In genomic region chr15:31202953-31203352, GRCh38 we compare ENCODE assay signal across 22 cellular contexts.
DNase-seq lines count a peak whose midpoint lies in the region; ATAC-seq and TF ChIP-seq lines count a peak whose summit lies in the region.
"Had no signal": no experiment of that assay in that cellular context is flagged by ENCODE, and none has a peak within 500 bp of the region (broad histone marks: within the 10 kb centered on the region; RNA-seq: fewer than 3 reads in every experiment).

No MANE protein-coding gene starts in this region.

- H3K36me3 ChIP-seq in mucosa of descending colon (ENCODE audit: low read depth): no peaks in the 10 kb centered on the region
- H3K36me3 ChIP-seq: esophagus muscularis mucosa had no signal

- H3K4me3 ChIP-seq in mucosa of descending colon: no peak overlapping the region
- H3K4me3 ChIP-seq: esophagus muscularis mucosa, K562, psoas muscle, skin epidermis had no signal

- ATAC-seq in GM18868 (IDR thresholded peaks at IDR 0.05; ENCODE audit: unreplicated experiment): peak; percentile 62
- peak; percentile 40 for ATAC-seq in mucosa of descending colon
- ATAC-seq in GM19328 (IDR thresholded peaks at IDR 0.05; ENCODE audit: unreplicated experiment): no peak
- ATAC-seq in GM21390 (IDR thresholded peaks at IDR 0.05; ENCODE audit: unreplicated experiment): no peak
- ATAC-seq: HCT116, K562, left cardiac atrium, psoas muscle had no signal

- no peak overlapping the region for H3K27ac Mint-ChIP-seq in activated CD4-positive, alpha-beta memory T cell treated with anti-CD3 and anti-CD28 coated beads for 36 hours
- no peak overlapping the region for H3K27ac Mint-ChIP-seq in activated CD4-positive, alpha-beta memory T cell treated with anti-CD3 and anti-CD28 coated beads, Interleukin-2, amount 10 ng/mL, durations not matched to agents 7 days and 5 days
- H3K27ac Mint-ChIP-seq: mesothelial cell of epicardium had no signal

- H3K36me3 Mint-ChIP-seq in activated CD4-positive, alpha-beta memory T cell treated with anti-CD3 and anti-CD28 coated beads for 36 hours: no peaks in the 10 kb centered on the region
- H3K36me3 Mint-ChIP-seq in activated CD4-positive, alpha-beta memory T cell treated with anti-CD3 and anti-CD28 coated beads, Interleukin-2, amount 10 ng/mL, durations not matched to agents 7 days and 5 days (ENCODE audit: low read depth): no peaks in the 10 kb centered on the region
- H3K36me3 Mint-ChIP-seq: mesothelial cell of epicardium had no signal

- DNase-seq in activated CD4-positive, alpha-beta memory T cell treated with anti-CD3 and anti-CD28 coated beads for 36 hours: peak; percentile 35
- DNase-seq in activated CD4-positive, alpha-beta memory T cell treated with anti-CD3 and anti-CD28 coated beads, Interleukin-2, amount 10 ng/mL, durations not matched to agents 7 days and 5 days: no peak
- peak; percentile 51 for DNase-seq in SW480 (ENCODE audit: low spot score)
- DNase-seq in mucosa of descending colon: no peak
- DNase-seq in DMS153 (lab: John Stamatoyannopoulos, UW): no peak
- DNase-seq: effector memory CD4-positive, alpha-beta T cell; left cardiac atrium; NCI-H1092 treated with DMSO at 0.1 percent for 48 hours; NCI-H2081; NCI-H524; psoas muscle; SHP77; stimulated activated CD4-positive, alpha-beta T cell treated with anti-CD3 and anti-CD28 coated beads, Interleukin-4, amount 100 ng/mL, for 4 hours had no signal

- no peaks in the 10 kb centered on the region for H3K9me3 Mint-ChIP-seq in activated CD4-positive, alpha-beta memory T cell treated with anti-CD3 and anti-CD28 coated beads for 36 hours
- H3K9me3 Mint-ChIP-seq in activated CD4-positive, alpha-beta memory T cell treated with anti-CD3 and anti-CD28 coated beads, Interleukin-2, amount 10 ng/mL, durations not matched to agents 7 days and 5 days: no peaks in the 10 kb centered on the region
- H3K9me3 Mint-ChIP-seq: mesothelial cell of epicardium, neural crest cell had no signal

- H3K9me3 ChIP-seq in mucosa of descending colon: no peaks in the 10 kb centered on the region
- H3K9me3 ChIP-seq: esophagus muscularis mucosa, psoas muscle had no signal

- peaks cover 31% of the 10 kb centered on the region for H3K4me1 Mint-ChIP-seq in activated CD4-positive, alpha-beta memory T cell treated with anti-CD3 and anti-CD28 coated beads for 36 hours (ENCODE audit: low read depth)
- H3K4me1 Mint-ChIP-seq in activated CD4-positive, alpha-beta memory T cell treated with anti-CD3 and anti-CD28 coated beads, Interleukin-2, amount 10 ng/mL, durations not matched to agents 7 days and 5 days: peaks cover 37% of the 10 kb centered on the region
- H3K4me1 Mint-ChIP-seq: mesothelial cell of epicardium had no signal

- no peak for TF ChIP-seq CTCF in mucosa of descending colon (IDR thresholded peaks at IDR 0.05)

- intact Hi-C loops in activated CD4-positive, alpha-beta memory T cell treated with anti-CD3 and anti-CD28 coated beads for 36 hours (cut with micrococcal nuclease): loop anchor here (5.0 kb wide), 1 partner anchor 234 kb away; no protein-coding TSS in a partner anchor
- intact Hi-C loops in mucosa of descending colon (cut with DNase I, micrococcal nuclease): loop anchor here in 1 of 2 donors (10.0 kb wide), 1 partner anchor 282 kb away; no protein-coding TSS in a partner anchor

- no peak overlapping the region for H3K4me3 Mint-ChIP-seq in activated CD4-positive, alpha-beta memory T cell treated with anti-CD3 and anti-CD28 coated beads for 36 hours
- no peak overlapping the region for H3K4me3 Mint-ChIP-seq in activated CD4-positive, alpha-beta memory T cell treated with anti-CD3 and anti-CD28 coated beads, Interleukin-2, amount 10 ng/mL, durations not matched to agents 7 days and 5 days
- H3K4me3 Mint-ChIP-seq: mesothelial cell of epicardium, neural crest cell had no signal

- POLR2A ChIA-PET in activated CD4-positive, alpha-beta memory T cell treated with anti-CD3 and anti-CD28 coated beads for 36 hours (lab: Charles Lee): no interaction called here
- POLR2A ChIA-PET in activated CD4-positive, alpha-beta memory T cell treated with anti-CD3 and anti-CD28 coated beads, Interleukin-2, amount 10 ng/mL, durations not matched to agents 7 days and 5 days (lab: Charles Lee): interaction anchor here (1.0 to 1.4 kb wide), 3 partner anchors 12 to 123 kb away, joined by 3 to 7 read pairs (median 3); partner anchors contain the start of gene KLF13

- H3K4me1 ChIP-seq in mucosa of descending colon (ENCODE audit: low read depth): no peaks in the 10 kb centered on the region
- H3K4me1 ChIP-seq: psoas muscle had no signal

- CTCF ChIA-PET in activated CD4-positive, alpha-beta memory T cell treated with anti-CD3 and anti-CD28 coated beads for 36 hours (lab: Charles Lee): interaction anchor here (0.9 kb wide), 1 partner anchor 285 kb away, joined by 3 read pairs; no protein-coding TSS in a partner anchor
- CTCF ChIA-PET in activated CD4-positive, alpha-beta memory T cell treated with anti-CD3 and anti-CD28 coated beads, Interleukin-2, amount 10 ng/mL, durations not matched to agents 7 days and 5 days (lab: Charles Lee): interaction anchor here (1.1 to 1.2 kb wide), 2 partner anchors 286 to 288 kb away, joined by 3 to 4 read pairs; no protein-coding TSS in a partner anchor

- H3K27me3 Mint-ChIP-seq in activated CD4-positive, alpha-beta memory T cell treated with anti-CD3 and anti-CD28 coated beads for 36 hours: no peaks in the 10 kb centered on the region
- H3K27me3 Mint-ChIP-seq in activated CD4-positive, alpha-beta memory T cell treated with anti-CD3 and anti-CD28 coated beads, Interleukin-2, amount 10 ng/mL, durations not matched to agents 7 days and 5 days: peaks cover 19% of the 10 kb centered on the region

Comparison
In these comparisons a context has a peak if more than half of its experiments do, and no peak if none do; other contexts are left out.
1. DNase-seq: peak in activated CD4-positive, alpha-beta memory T cell treated with anti-CD3 and anti-CD28 coated beads for 36 hours (single experiment) and SW480 (single experiment); none in activated CD4-positive, alpha-beta memory T cell treated with anti-CD3 and anti-CD28 coated beads, Interleukin-2, amount 10 ng/mL, durations not matched to agents 7 days and 5 days (single experiment), mucosa of descending colon (0 of 3) and DMS153 (single experiment).
2. ATAC-seq: peak in GM18868 (single experiment) and mucosa of descending colon (single experiment); none in GM19328 (single experiment) and GM21390 (single experiment).